8 cellular contexts compared by ENCODE assay signal in the genomic region with DNA sequence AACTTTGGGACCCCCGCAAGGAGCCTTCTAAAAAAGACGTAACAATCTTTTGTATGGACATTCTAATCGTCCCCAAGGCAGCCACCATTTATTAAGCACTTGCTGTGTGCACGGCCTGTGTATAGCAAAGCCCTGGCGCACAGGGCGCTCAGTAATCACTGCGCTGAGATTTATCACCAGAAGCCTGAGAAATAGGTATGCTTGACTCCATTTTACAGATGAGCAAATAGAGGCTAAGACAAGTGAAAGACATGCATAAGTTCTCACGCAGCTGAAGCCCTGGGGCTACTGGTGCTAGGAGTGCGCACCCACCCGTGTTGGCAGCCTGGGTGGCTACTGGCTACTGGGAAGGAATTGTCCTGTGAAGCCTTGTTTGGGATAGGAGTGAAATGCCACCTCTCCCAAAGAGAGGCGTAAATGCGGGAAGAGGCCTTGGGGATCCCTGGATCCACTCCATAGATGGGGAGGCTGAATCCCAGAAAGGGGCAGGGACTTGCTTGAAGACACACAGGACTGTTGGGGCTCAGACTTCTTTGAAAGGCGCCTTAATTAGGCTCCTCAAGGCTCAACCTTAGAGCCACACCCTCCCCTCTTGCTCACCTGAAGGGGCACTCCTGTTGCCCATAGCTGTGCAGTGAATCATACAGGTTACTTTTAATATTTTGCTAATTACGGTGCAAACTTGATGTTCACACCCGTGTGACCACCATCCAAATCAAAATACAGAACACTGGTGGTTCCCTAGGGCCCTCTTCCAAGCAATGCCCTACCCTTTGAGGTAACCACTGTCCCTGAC. TPM values are rescaled to one million over a fixed set of nuclear protein-coding genes. Genes with fewer than 3 reads are reported as not detected.
DNase-seq lines count a peak whose midpoint lies in the region; ATAC-seq and TF ChIP-seq lines count a peak whose summit lies in the region.

No MANE protein-coding gene starts in this region.

- DNase-seq in A673 (ENCODE audit: low spot score) (no peak), kidney glomerular epithelial cell (lab: John Stamatoyannopoulos, UW) (no peak), germinal center (ENCODE audit: low spot score) (no peak)
- DNase-seq in activated CD8-positive, alpha-beta T cell treated with anti-CD3 and anti-CD28 coated beads, Interleukin-2, amount 10 ng/mL, durations not matched to agents 7 days and 5 days = no peak

- peak overlapping the region; percentile 78 for H3K4me3 Mint-ChIP-seq in activated CD8-positive, alpha-beta T cell treated with anti-CD3 and anti-CD28 coated beads, Interleukin-2, amount 10 ng/mL, durations not matched to agents 7 days and 5 days

- BruUV-seq in A673 (replicated peaks; lab: Mats Ljungman, UMichigan) = no TSS peak

- no peaks in the 10 kb centered on the region for H3K36me3 Mint-ChIP-seq in activated CD8-positive, alpha-beta T cell treated with anti-CD3 and anti-CD28 coated beads, Interleukin-2, amount 10 ng/mL, durations not matched to agents 7 days and 5 days (ENCODE audit: low read depth)

- intact Hi-C loops in A673 (cut with micrococcal nuclease; ENCODE audit: unreplicated experiment) = loop anchor here (2.0 kb wide), 1 partner anchor 21 kb away; no protein-coding TSS in a partner anchor

- H3K4me3 ChIP-seq in A673 (ENCODE audit: low read depth, low read length, poor library complexity, severe bottlenecking) (peak overlapping the region; percentile 48), iPS-15b (ENCODE audit: low read depth, low read length) (peak overlapping the region; percentile 53), stomach smooth muscle (ENCODE audit: low read length in 2 of 2) (peak overlapping the region; percentile 76 to 77)

- ATAC-seq in GM21786 (IDR thresholded peaks at IDR 0.05; ENCODE audit: unreplicated experiment) (peak; percentile 5), HG02588 (IDR thresholded peaks at IDR 0.05; ENCODE audit: unreplicated experiment) (no peak)
- peak; percentile 19 for ATAC-seq in activated CD8-positive, alpha-beta T cell treated with anti-CD3 and anti-CD28 coated beads, Interleukin-2, amount 10 ng/mL, durations not matched to agents 7 days and 5 days

- POLR2A ChIA-PET in A673 (lab: Charles Lee; ENCODE audit: low non-redundant PET) = no interaction called here
- POLR2A ChIA-PET in activated CD8-positive, alpha-beta T cell treated with anti-CD3 and anti-CD28 coated beads, Interleukin-2, amount 10 ng/mL, durations not matched to agents 7 days and 5 days (lab: Charles Lee) = interaction anchor here (1.4 to 1.9 kb wide), 2 partner anchors 34 to 41 kb away, joined by 3 to 8 read pairs; no protein-coding TSS in a partner anchor

- H3K9me3 ChIP-seq in A673 (ENCODE audit: low read depth, low read length, poor library complexity, severe bottlenecking) = no peaks in the 10 kb centered on the region
- no peaks in the 10 kb centered on the region for H3K9me3 ChIP-seq in iPS-15b (ENCODE audit: control insufficient read depth, insufficient read depth, low read length)
- no peaks in the 10 kb centered on the region for H3K9me3 ChIP-seq in stomach smooth muscle (ENCODE audit: control insufficient read depth in 2 of 2, low read length in 2 of 2)

- H3K27ac ChIP-seq in A673 (ENCODE audit: low read depth, low read length, poor library complexity, severe bottlenecking) (no peak overlapping the region), stomach smooth muscle (ENCODE audit: low read length) (peak overlapping the region; percentile 46)

- H3K27ac Mint-ChIP-seq in activated CD8-positive, alpha-beta T cell treated with anti-CD3 and anti-CD28 coated beads, Interleukin-2, amount 10 ng/mL, durations not matched to agents 7 days and 5 days = no peak overlapping the region

- H3K4me1 ChIP-seq in A673 (ENCODE audit: insufficient read depth, low read length, poor library complexity, severe bottlenecking) (no peaks in the 10 kb centered on the region), iPS-15b (ENCODE audit: control insufficient read depth, insufficient read depth, low read length) (peaks cover 12% of the 10 kb centered on the region), stomach smooth muscle (ENCODE audit: control insufficient read depth, insufficient read depth, low read length) (peaks cover 30% of the 10 kb centered on the region)

- peak overlapping the region; percentile 9 for H3K9ac ChIP-seq in iPS-15b (ENCODE audit: low read depth, low read length)
- peak overlapping the region; percentile 67 to 72 for H3K9ac ChIP-seq in stomach smooth muscle (ENCODE audit: low read length in 2 of 2)

- H3K36me3 ChIP-seq in A673 (ENCODE audit: insufficient read depth, low read length, poor library complexity, severe bottlenecking) (no peaks in the 10 kb centered on the region), iPS-15b (ENCODE audit: control insufficient read depth, insufficient read depth, low read length) (no peaks in the 10 kb centered on the region), stomach smooth muscle (ENCODE audit: control insufficient read depth in 2 of 2, insufficient read depth in 2 of 2, low read length in 2 of 2) (no peaks in the 10 kb centered on the region)

- H3K27me3 ChIP-seq in A673 (replicated peaks; ENCODE audit: insufficient read depth, low read depth, low read length, poor library complexity) = no peaks in the 10 kb centered on the region
- H3K27me3 ChIP-seq in iPS-15b (ENCODE audit: control insufficient read depth, insufficient read depth, low read length) = no peaks in the 10 kb centered on the region
- H3K27me3 ChIP-seq in stomach smooth muscle (ENCODE audit: control insufficient read depth in 1 of 2, insufficient read depth in 2 of 2, low read length in 2 of 2) = no peaks in the 10 kb centered on the region

- CTCF ChIA-PET in A673 (lab: Charles Lee) = no interaction called here
- CTCF ChIA-PET in activated CD8-positive, alpha-beta T cell treated with anti-CD3 and anti-CD28 coated beads, Interleukin-2, amount 10 ng/mL, durations not matched to agents 7 days and 5 days (lab: Charles Lee) = interaction anchor here (1.4 to 1.6 kb wide), 2 partner anchors 134 to 210 kb away, joined by 4 to 5 read pairs; no protein-coding TSS in a partner anchor

- peaks cover 16% of the 10 kb centered on the region for H3K4me1 Mint-ChIP-seq in activated CD8-positive, alpha-beta T cell treated with anti-CD3 and anti-CD28 coated beads, Interleukin-2, amount 10 ng/mL, durations not matched to agents 7 days and 5 days (ENCODE audit: low read depth)

- no peaks in the 10 kb centered on the region for H3K9me3 Mint-ChIP-seq in activated CD8-positive, alpha-beta T cell treated with anti-CD3 and anti-CD28 coated beads, Interleukin-2, amount 10 ng/mL, durations not matched to agents 7 days and 5 days (ENCODE audit: insufficient read depth)

- no peak for TF ChIP-seq CTCF in A673 (conservative IDR thresholded peaks at IDR 0.05; ENCODE audit: low read depth, low read length)

- peaks cover 8% of the 10 kb centered on the region for H3K27me3 Mint-ChIP-seq in activated CD8-positive, alpha-beta T cell treated with anti-CD3 and anti-CD28 coated beads, Interleukin-2, amount 10 ng/mL, durations not matched to agents 7 days and 5 days (ENCODE audit: low read depth)

RNA-seq across cellular contexts. Expression of a gene that starts 0.6 kb away (rescaled TPM):
- 0.75 and 2.3 TPM in 2 replicates for total RNA-seq in A673 (2021)
- 1 to 10 TPM; 1.1 to 1.3 TPM for total RNA-seq in activated CD8-positive, alpha-beta T cell treated with anti-CD3 and anti-CD28 coated beads, Interleukin-2, amount 10 ng/mL, durations not matched to agents 7 days and 5 days

RNA-seq across cellular contexts. Expression of a gene that starts 30.7 kb away (rescaled TPM):
- total RNA-seq in A673 (2021) = 39.0 and 44.0 TPM in 2 replicates
- total RNA-seq in activated CD8-positive, alpha-beta T cell treated with anti-CD3 and anti-CD28 coated beads, Interleukin-2, amount 10 ng/mL, durations not matched to agents 7 days and 5 days = 10 to 100 TPM; 57.4 to 57.8 TPM

RNA-seq across cellular contexts. Expression of a gene that starts 39.9 kb away (rescaled TPM):
- total RNA-seq in A673 (2021) = 46.5 and 47.6 TPM in 2 replicates
- total RNA-seq in activated CD8-positive, alpha-beta T cell treated with anti-CD3 and anti-CD28 coated beads, Interleukin-2, amount 10 ng/mL, durations not matched to agents 7 days and 5 days = 10 to 100 TPM; 22.2 to 27.7 TPM
